ENCODE assay signal across 1 cellular context in the genomic region with DNA sequence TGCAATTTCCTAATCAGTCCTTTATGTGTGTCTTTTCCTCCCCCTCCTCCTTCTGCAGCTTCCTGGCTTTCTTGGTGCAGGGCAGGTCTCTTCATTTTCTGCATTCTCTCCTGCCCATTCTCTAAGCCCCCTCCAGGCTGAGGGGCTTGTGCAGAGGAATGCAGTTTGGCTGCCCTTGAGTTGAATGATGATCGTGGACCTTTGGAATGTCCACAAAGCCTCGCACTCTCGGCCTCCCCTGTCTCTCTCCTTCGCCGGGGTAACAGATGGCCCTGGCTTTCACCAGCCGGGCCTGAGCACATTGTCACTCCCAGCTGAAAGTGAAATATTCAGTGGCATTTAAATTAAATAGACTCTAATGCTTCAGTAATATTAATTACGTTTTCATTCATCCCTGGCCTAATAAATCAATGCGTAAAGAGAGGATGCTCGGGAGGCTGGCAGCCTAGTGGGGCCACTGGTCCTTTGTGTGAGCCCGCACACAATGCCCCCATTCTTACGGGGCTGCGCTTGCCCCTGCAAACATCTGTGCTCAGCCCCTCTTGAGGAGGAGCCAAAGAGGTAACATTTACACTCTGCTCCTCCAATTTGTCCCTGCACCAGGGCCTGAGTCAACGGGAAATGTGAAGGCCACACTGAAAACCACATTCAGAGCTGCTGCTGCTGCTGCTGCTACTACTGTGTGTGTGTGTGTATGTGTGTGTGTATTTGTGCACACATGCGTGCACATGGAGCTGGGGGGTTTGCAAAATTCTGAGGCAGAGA.
TF ChIP-seq lines count a peak whose summit lies in the region.

No MANE protein-coding gene starts in this region.

TF ChIP-seq in HepG2, 621 proteins besides CTCF, POLR2A, EP300 and RAD21:
- TF ChIP-seq KLF12 (CRISPR knock-in tag; IDR thresholded peaks at IDR 0.05; ENCODE audit: borderline replicate concordance) (no peak), HMG20B (CRISPR knock-in tag; conservative IDR thresholded peaks at IDR 0.05) (no peak), ZNF691 (CRISPR knock-in tag; IDR thresholded peaks at IDR 0.05; ENCODE audit: borderline replicate concordance, low read depth) (no peak), SMARCE1 (IDR thresholded peaks at IDR 0.05; ENCODE audit: borderline replicate concordance) (no peak), TBL1XR1 (IDR thresholded peaks at IDR 0.05; ENCODE audit: borderline replicate concordance, low read length, partially characterized antibody) (no peak), TCF12 (IDR thresholded peaks at IDR 0.05) (no peak), TCF12 (CRISPR knock-in tag; IDR thresholded peaks at IDR 0.05) (no peak), ZNF800 (CRISPR knock-in tag; IDR thresholded peaks at IDR 0.05) (no peak), TEAD2 (CRISPR knock-in tag; IDR thresholded peaks at IDR 0.05) (no peak), ZSCAN30 (CRISPR knock-in tag; IDR thresholded peaks at IDR 0.05) (no peak), ZNF646 (CRISPR knock-in tag; IDR thresholded peaks at IDR 0.05) (no peak), MTA1 (CRISPR knock-in tag; IDR thresholded peaks at IDR 0.05; ENCODE audit: borderline replicate concordance) (no peak), KDM1A (CRISPR knock-in tag; IDR thresholded peaks at IDR 0.05) (no peak), HNF4G (IDR thresholded peaks at IDR 0.05; ENCODE audit: borderline replicate concordance, low read depth, low read length) (no peak), HNF4G (CRISPR knock-in tag; IDR thresholded peaks at IDR 0.05; ENCODE audit: borderline replicate concordance, low read depth) (no peak), HOMEZ (CRISPR knock-in tag; IDR thresholded peaks at IDR 0.05; ENCODE audit: low read depth) (no peak)
